24 cellular contexts compared by ENCODE assay signal in genomic region chr17:65466547-65466946, GRCh38.
DNase-seq lines count a peak whose midpoint lies in the region; ATAC-seq, FAIRE-seq and TF ChIP-seq lines count a peak whose summit lies in the region.
"Had no signal": no experiment of that assay in that cellular context is flagged by ENCODE, and none has a peak within 500 bp of the region (broad histone marks: within the 10 kb centered on the region; RNA-seq: fewer than 3 reads in every experiment).

No MANE protein-coding gene starts in this region.

- RAD21 ChIA-PET in GM12878 (lab: Charles Lee; ENCODE audit: unreplicated experiment), result no interaction called here

- H3K4me1 ChIP-seq in GM12878 (ENCODE audit: control insufficient read depth, insufficient read depth, low read length) (no peaks in the 10 kb centered on the region; the same call in 1 of the 2 replicates), neural progenitor cell (peaks cover 18% of the 10 kb centered on the region), right atrium auricular region (peaks cover 0 to 28% of the 10 kb centered on the region in 2 donors)
- H3K4me1 ChIP-seq: BLaER1, Caco-2 had no signal

- no peaks in the 10 kb centered on the region for H3K9me3 Mint-ChIP-seq in activated CD8-positive, alpha-beta T cell treated with anti-CD3 and anti-CD28 coated beads for 36 hours
- H3K9me3 Mint-ChIP-seq in activated CD8-positive, alpha-beta T cell treated with anti-CD3 and anti-CD28 coated beads, Interleukin-2, amount 10 ng/mL, durations not matched to agents 7 days and 5 days (ENCODE audit: insufficient read depth), result no peaks in the 10 kb centered on the region
- H3K9me3 Mint-ChIP-seq in neural progenitor cell, result peaks cover 18% of the 10 kb centered on the region
- H3K9me3 Mint-ChIP-seq: CD4-positive, CD25-positive, alpha-beta regulatory T cell; CD8-positive, alpha-beta T cell; GM23338; H9 had no signal

- FAIRE-seq in GM12878 (lab: Jason Lieb, UNC), result no peak
- FAIRE-seq: A204.1, G401.6, GM12891, GM18507 had no signal

- CTCF ChIA-PET in activated CD8-positive, alpha-beta T cell treated with anti-CD3 and anti-CD28 coated beads for 36 hours (lab: Charles Lee), result no interaction called here
- CTCF ChIA-PET in activated CD8-positive, alpha-beta T cell treated with anti-CD3 and anti-CD28 coated beads, Interleukin-2, amount 10 ng/mL, durations not matched to agents 7 days and 5 days (lab: Charles Lee), result no interaction called here
- CTCF ChIA-PET in GM12878 (lab: Yijun Ruan, JAX), result no interaction called here

- no peaks in the 10 kb centered on the region for H3F3A ChIP-seq in neural progenitor cell (ENCODE audit: low read depth)

- H3K9me3 ChIP-seq in GM12878 (replicated peaks; ENCODE audit: control insufficient read depth, insufficient read depth, low read length), result peaks cover 3% of the 10 kb centered on the region; the same call in 1 of the 3 replicates
- no peaks in the 10 kb centered on the region for H3K9me3 ChIP-seq in neural progenitor cell (ENCODE audit: low read depth)
- H3K9me3 ChIP-seq in right atrium auricular region, result no peaks in the 10 kb centered on the region
- H3K9me3 ChIP-seq: BLaER1, Caco-2 had no signal

- no TSS peak for BruUV-seq in GM12878 (replicated peaks; lab: Mats Ljungman, UMichigan)

- WGBS in GM12878 (ENCODE audit: insufficient coverage, insufficient replicate concordance, low lambda C conversion rate, missing lambda C conversion rate), result 17% methylated on average over 6 of the region's 6 CpGs

- H3K36me3 ChIP-seq in GM12878 (ENCODE audit: control insufficient read depth in 2 of 2, insufficient read depth in 2 of 2, low read length in 1 of 2) (no peaks in the 10 kb centered on the region), neural progenitor cell (no peaks in the 10 kb centered on the region), right atrium auricular region (no peaks in the 10 kb centered on the region)
- H3K36me3 ChIP-seq: BLaER1 had no signal

- TF ChIP-seq RAD21 in GM12878 (IDR thresholded peaks at IDR 0.05; ENCODE audit: insufficient read depth, low read depth, low read length), result no peak

- H3K9ac ChIP-seq in GM12878 (ENCODE audit: control insufficient read depth, insufficient read depth, low read length) (no peak overlapping the region), neural progenitor cell (no peak overlapping the region)
- H3K9ac ChIP-seq: BLaER1 had no signal

- in situ Hi-C loops in GM12878 (cut with MboI), result no loop called here

- H3K79me2 ChIP-seq in GM12878 (ENCODE audit: control insufficient read depth, insufficient read depth, low read length) (no peaks in the 10 kb centered on the region), neural progenitor cell (ENCODE audit: low read depth) (no peaks in the 10 kb centered on the region)

- H3K4me1 Mint-ChIP-seq in activated CD8-positive, alpha-beta T cell treated with anti-CD3 and anti-CD28 coated beads for 36 hours (ENCODE audit: low read depth), result no peaks in the 10 kb centered on the region
- no peaks in the 10 kb centered on the region for H3K4me1 Mint-ChIP-seq in activated CD8-positive, alpha-beta T cell treated with anti-CD3 and anti-CD28 coated beads, Interleukin-2, amount 10 ng/mL, durations not matched to agents 7 days and 5 days (ENCODE audit: low read depth)
- H3K4me1 Mint-ChIP-seq in neural progenitor cell, result peaks cover 29% of the 10 kb centered on the region
- H3K4me1 Mint-ChIP-seq: B cell; CD4-positive, CD25-positive, alpha-beta regulatory T cell had no signal

- SMC1A ChIA-PET in GM12878 (lab: Charles Lee; ENCODE audit: uncharacterized antibody, unreplicated experiment), result no interaction called here

- no peak for TF ChIP-seq EP300 in GM12878 (IDR thresholded peaks at IDR 0.05; ENCODE audit: borderline replicate concordance in 1 of 2, control insufficient read depth in 1 of 2, low read depth in 2 of 2, low read length in 2 of 2)

- ATAC-seq in activated CD8-positive, alpha-beta T cell treated with anti-CD3 and anti-CD28 coated beads for 36 hours, result no peak
- no peak for ATAC-seq in activated CD8-positive, alpha-beta T cell treated with anti-CD3 and anti-CD28 coated beads, Interleukin-2, amount 10 ng/mL, durations not matched to agents 7 days and 5 days
- ATAC-seq in GM12878 (no peak), HG03097 (IDR thresholded peaks at IDR 0.05; ENCODE audit: low FRiP score, unreplicated experiment) (no peak), SK-N-SH treated with all-trans-retinoic acid at 6 μM for 48 hours (no peak)
- ATAC-seq: CD8-positive, alpha-beta T cell; GM23338; HCT116 had no signal

- DNase-seq in activated CD8-positive, alpha-beta T cell treated with anti-CD3 and anti-CD28 coated beads for 36 hours, result peak; percentile 10
- DNase-seq in activated CD8-positive, alpha-beta T cell treated with anti-CD3 and anti-CD28 coated beads, Interleukin-2, amount 10 ng/mL, durations not matched to agents 7 days and 5 days, result no peak
- DNase-seq in GM12865 (ENCODE audit: low read depth) (peak; percentile 38), GM12878 (ENCODE audit: low read depth, low spot score) (no peak), neural progenitor cell (ENCODE audit: low spot score) (no peak), right atrium auricular region (ENCODE audit: low spot score) (no peak)
- DNase-seq: Caco-2; CD4-positive, CD25-positive, alpha-beta regulatory T cell; CD8-positive, alpha-beta T cell; DMS153; DND-41; H9 had no signal

- H4K20me1 ChIP-seq in GM12878 (ENCODE audit: control insufficient read depth, insufficient read depth), result no peaks in the 10 kb centered on the region
- no peaks in the 10 kb centered on the region for H4K20me1 ChIP-seq in neural progenitor cell (ENCODE audit: low read depth)
- H4K20me1 ChIP-seq: BLaER1 had no signal

- POLR2A ChIA-PET in activated CD8-positive, alpha-beta T cell treated with anti-CD3 and anti-CD28 coated beads for 36 hours (lab: Charles Lee), result no interaction called here
- POLR2A ChIA-PET in activated CD8-positive, alpha-beta T cell treated with anti-CD3 and anti-CD28 coated beads, Interleukin-2, amount 10 ng/mL, durations not matched to agents 7 days and 5 days (lab: Charles Lee), result no interaction called here
- POLR2A ChIA-PET in GM12878 (lab: Charles Lee), result no interaction called here

- no peak overlapping the region for H3K4me3 Mint-ChIP-seq in activated CD8-positive, alpha-beta T cell treated with anti-CD3 and anti-CD28 coated beads for 36 hours
- no peak overlapping the region for H3K4me3 Mint-ChIP-seq in activated CD8-positive, alpha-beta T cell treated with anti-CD3 and anti-CD28 coated beads, Interleukin-2, amount 10 ng/mL, durations not matched to agents 7 days and 5 days
- no peak overlapping the region for H3K4me3 Mint-ChIP-seq in neural progenitor cell
- H3K4me3 Mint-ChIP-seq: B cell; CD4-positive, CD25-positive, alpha-beta regulatory T cell; CD8-positive, alpha-beta T cell; GM23338; H9 had no signal

- no peaks in the 10 kb centered on the region for H3K27me3 ChIP-seq in GM12878 (replicated peaks in 1 of 2; ENCODE audit: control insufficient read depth in 2 of 2, insufficient read depth in 2 of 2, low read length in 1 of 2)
- no peaks in the 10 kb centered on the region for H3K27me3 ChIP-seq in neural progenitor cell
- no peaks in the 10 kb centered on the region for H3K27me3 ChIP-seq in right atrium auricular region
- H3K27me3 ChIP-seq: BLaER1 had no signal

- TF ChIP-seq CTCF in activated CD8-positive, alpha-beta T cell treated with anti-CD3 and anti-CD28 coated beads for 36 hours (IDR thresholded peaks at IDR 0.05), result no peak
- no peak for TF ChIP-seq CTCF in GM12865 (IDR thresholded peaks at IDR 0.05; ENCODE audit: insufficient read depth, low read depth, low read length, missing control alignments)
- TF ChIP-seq CTCF in GM12878 (IDR thresholded peaks at IDR 0.05 in 2 of 3, conservative IDR thresholded peaks at IDR 0.05 in 1 of 3; ENCODE audit: control insufficient read depth in 2 of 3, extremely low read depth in 1 of 3, insufficient read depth in 1 of 3, low read depth in 3 of 3, low read length in 3 of 3), result no peak
- TF ChIP-seq CTCF in neural progenitor cell (IDR thresholded peaks at IDR 0.05), result no peak
- TF ChIP-seq CTCF in right atrium auricular region (IDR thresholded peaks at IDR 0.05), result no peak

- H2AFZ ChIP-seq in GM12878 (ENCODE audit: control insufficient read depth, low read depth, low read length) (no peak overlapping the region), neural progenitor cell (replicated peaks) (no peak overlapping the region)
- H2AFZ ChIP-seq: GM23338 had no signal

- TF ChIP-seq POLR2A in GM12878 (IDR thresholded peaks at IDR 0.05; ENCODE audit: low read depth, low read length), result no peak

- H3K27me3 Mint-ChIP-seq in activated CD8-positive, alpha-beta T cell treated with anti-CD3 and anti-CD28 coated beads for 36 hours, result peaks cover 2% of the 10 kb centered on the region
- no peaks in the 10 kb centered on the region for H3K27me3 Mint-ChIP-seq in activated CD8-positive, alpha-beta T cell treated with anti-CD3 and anti-CD28 coated beads, Interleukin-2, amount 10 ng/mL, durations not matched to agents 7 days and 5 days (ENCODE audit: low read depth)
- peaks cover 14% of the 10 kb centered on the region for H3K27me3 Mint-ChIP-seq in neural progenitor cell (ENCODE audit: insufficient read depth, low read depth)

- H3K4me3 ChIP-seq in GM12865 (ENCODE audit: low read depth, low read length) (no peak overlapping the region), GM12878 (no peak overlapping the region), neural progenitor cell (no peak overlapping the region), right atrium auricular region (no peak overlapping the region)
- H3K4me3 ChIP-seq: BLaER1, GM23338 had no signal

- no peaks in the 10 kb centered on the region for H3K36me3 Mint-ChIP-seq in activated CD8-positive, alpha-beta T cell treated with anti-CD3 and anti-CD28 coated beads for 36 hours (ENCODE audit: low read depth)
- no peaks in the 10 kb centered on the region for H3K36me3 Mint-ChIP-seq in activated CD8-positive, alpha-beta T cell treated with anti-CD3 and anti-CD28 coated beads, Interleukin-2, amount 10 ng/mL, durations not matched to agents 7 days and 5 days (ENCODE audit: low read depth)
- H3K36me3 Mint-ChIP-seq in neural progenitor cell, result peaks cover 2% of the 10 kb centered on the region
- H3K36me3 Mint-ChIP-seq: CD4-positive, CD25-positive, alpha-beta regulatory T cell; CD8-positive, alpha-beta T cell had no signal

- no peak overlapping the region for H3K27ac ChIP-seq in GM12878 (ENCODE audit: control insufficient read depth, insufficient read depth)
- no peak overlapping the region for H3K27ac ChIP-seq in neural progenitor cell
- H3K27ac ChIP-seq in right atrium auricular region, result peak overlapping the region in 1 of 2 donors; percentile 6
- H3K27ac ChIP-seq: 22Rv1, BLaER1, C4-2B had no signal

- intact Hi-C loops in activated CD8-positive, alpha-beta T cell treated with anti-CD3 and anti-CD28 coated beads for 36 hours (cut with micrococcal nuclease), result no loop called here
- intact Hi-C loops in GM12878 (cut with micrococcal nuclease; ENCODE audit: unreplicated experiment), result no loop called here

- H3K27ac Mint-ChIP-seq in activated CD8-positive, alpha-beta T cell treated with anti-CD3 and anti-CD28 coated beads for 36 hours, result no peak overlapping the region
- no peak overlapping the region for H3K27ac Mint-ChIP-seq in activated CD8-positive, alpha-beta T cell treated with anti-CD3 and anti-CD28 coated beads, Interleukin-2, amount 10 ng/mL, durations not matched to agents 7 days and 5 days
- H3K27ac Mint-ChIP-seq in neural progenitor cell, result peak overlapping the region; percentile 96
- H3K27ac Mint-ChIP-seq: B cell; CD4-positive, CD25-positive, alpha-beta regulatory T cell; CD8-positive, alpha-beta T cell; GM23338; H9 had no signal

- H3K4me2 ChIP-seq in GM12878 (ENCODE audit: control insufficient read depth, insufficient read depth) (no peak overlapping the region), neural progenitor cell (no peak overlapping the region)
- H3K4me2 ChIP-seq: BLaER1, GM23338 had no signal

Comparison
In these comparisons a context has a peak if more than half of its experiments do, and no peak if none do; other contexts are left out.
1. DNase-seq: peak in activated CD8-positive, alpha-beta T cell treated with anti-CD3 and anti-CD28 coated beads for 36 hours (single experiment) and GM12865 (single experiment); none in activated CD8-positive, alpha-beta T cell treated with anti-CD3 and anti-CD28 coated beads, Interleukin-2, amount 10 ng/mL, durations not matched to agents 7 days and 5 days (single experiment), GM12878 (single experiment), neural progenitor cell (single experiment) and right atrium auricular region (single experiment).